21 cellular contexts compared by ENCODE assay signal in the genomic region with DNA sequence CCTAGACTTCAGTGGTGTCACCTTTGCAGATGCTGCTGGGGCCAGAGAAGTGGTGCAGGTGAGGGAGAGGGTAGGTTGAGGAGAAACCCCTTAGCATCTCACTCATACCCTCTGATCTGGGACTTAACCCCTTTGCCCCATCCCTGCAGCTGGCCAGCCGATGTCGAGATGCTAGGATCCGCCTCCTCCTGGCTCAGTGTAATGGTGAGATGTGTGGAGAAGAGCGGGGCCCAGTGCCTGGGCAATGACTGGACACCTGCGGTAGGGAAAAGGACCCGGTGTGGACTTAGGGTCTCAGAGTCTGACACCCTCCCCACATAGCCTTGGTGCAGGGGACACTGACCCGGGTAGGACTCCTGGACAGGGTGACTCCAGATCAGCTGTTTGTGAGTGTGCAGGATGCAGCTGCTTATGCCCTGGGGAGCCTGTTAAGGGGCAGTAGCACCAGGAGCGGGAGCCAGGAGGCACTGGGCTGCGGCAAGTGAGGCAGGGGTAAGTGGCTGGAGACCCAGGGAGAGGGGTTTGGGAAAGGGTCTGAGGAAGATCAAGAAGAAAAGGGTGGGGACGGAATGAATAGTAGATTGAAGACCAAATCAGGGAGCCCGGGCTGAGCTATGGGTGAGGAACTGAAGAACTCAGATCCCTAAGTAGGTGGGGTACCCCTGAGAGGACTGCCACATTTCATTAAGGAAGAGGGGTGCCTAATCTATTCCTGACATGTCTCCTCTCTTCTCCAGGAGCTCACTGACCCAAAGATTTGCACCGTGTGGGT. TPM values are rescaled to one million over a fixed set of nuclear protein-coding genes. Genes with fewer than 3 reads are reported as not detected.
A peak's percentile ranks its signal among the peaks of the same experiment; 100 is the strongest.
DNase-seq lines count a peak whose midpoint lies in the region; TF ChIP-seq lines count a peak whose summit lies in the region.
"Had no signal": no experiment of that assay in that cellular context is flagged by ENCODE, and none has a peak within 500 bp of the region (broad histone marks: within the 10 kb centered on the region; RNA-seq: fewer than 3 reads in every experiment).

No MANE protein-coding gene starts in this region.

- intact Hi-C loops in sigmoid colon (cut with DNase I): no loop called here
- intact Hi-C loops in vagina (cut with DNase I): no loop called here

- H3K9me3 ChIP-seq in SJSA1 (replicated peaks) (peaks cover 11% of the 10 kb centered on the region), sigmoid colon (no peaks in the 10 kb centered on the region), vagina (no peaks in the 10 kb centered on the region)
- H3K9me3 ChIP-seq: Caco-2 had no signal

- TF ChIP-seq CTCF in sigmoid colon (IDR thresholded peaks at IDR 0.05) (no peak), vagina (IDR thresholded peaks at IDR 0.05) (no peak)

- H3K27ac Mint-ChIP-seq in activated naive CD4-positive, alpha-beta T cell treated with anti-CD3 and anti-CD28 coated beads, Interleukin-2, amount 10 ng/mL, durations not matched to agents 7 days and 5 days: no peak overlapping the region
- H3K27ac Mint-ChIP-seq: B cell; CD4-positive, CD25-positive, alpha-beta regulatory T cell had no signal

- no peak overlapping the region for H3K4me3 Mint-ChIP-seq in activated naive CD4-positive, alpha-beta T cell treated with anti-CD3 and anti-CD28 coated beads, Interleukin-2, amount 10 ng/mL, durations not matched to agents 7 days and 5 days
- H3K4me3 Mint-ChIP-seq: B cell had no signal

- H3K4me1 ChIP-seq in SJSA1 (replicated peaks) (peaks cover 17% of the 10 kb centered on the region), sigmoid colon (peaks cover 0 to 25% (median 21%) of the 10 kb centered on the region in 4 donors), vagina (peaks cover 19% of the 10 kb centered on the region)
- H3K4me1 ChIP-seq: Caco-2 had no signal

- no peaks in the 10 kb centered on the region for H3K36me3 Mint-ChIP-seq in activated naive CD4-positive, alpha-beta T cell treated with anti-CD3 and anti-CD28 coated beads, Interleukin-2, amount 10 ng/mL, durations not matched to agents 7 days and 5 days
- H3K36me3 Mint-ChIP-seq: CD4-positive, CD25-positive, alpha-beta regulatory T cell had no signal

- peaks cover 28% of the 10 kb centered on the region for H3K4me1 Mint-ChIP-seq in activated naive CD4-positive, alpha-beta T cell treated with anti-CD3 and anti-CD28 coated beads, Interleukin-2, amount 10 ng/mL, durations not matched to agents 7 days and 5 days

- peaks cover 100% of the 10 kb centered on the region for H3K27me3 Mint-ChIP-seq in activated naive CD4-positive, alpha-beta T cell treated with anti-CD3 and anti-CD28 coated beads, Interleukin-2, amount 10 ng/mL, durations not matched to agents 7 days and 5 days

- H3K27me3 ChIP-seq in SJSA1 (replicated peaks) (peaks cover 40% of the 10 kb centered on the region), sigmoid colon (peaks cover 0 to 76% (median 11%) of the 10 kb centered on the region in 3 donors), vagina (no peaks in the 10 kb centered on the region)

- 67 to 73% methylated on average over 12 of the region's 12 CpGs for WGBS in sigmoid colon, 2 donors

- CTCF ChIA-PET in activated naive CD4-positive, alpha-beta T cell treated with anti-CD3 and anti-CD28 coated beads, Interleukin-2, amount 10 ng/mL, durations not matched to agents 7 days and 5 days (lab: Charles Lee): interaction anchor here (7.3 kb wide), 1 partner anchor 43 kb away, joined by 143 read pairs; no protein-coding TSS in a partner anchor

- TF ChIP-seq POLR2A in sigmoid colon (IDR thresholded peaks at IDR 0.05) (no peak), vagina (IDR thresholded peaks at IDR 0.05) (no peak)

- DNase-seq in activated naive CD4-positive, alpha-beta T cell treated with anti-CD3 and anti-CD28 coated beads, Interleukin-2, amount 10 ng/mL, durations not matched to agents 7 days and 5 days: peak; percentile 14
- no peak for DNase-seq in activated naive CD4-positive, alpha-beta T cell (lab: John Stamatoyannopoulos, UW)
- peak; percentile 81 to 96 for DNase-seq in SJSA1 (ENCODE audit: low read depth in 1 of 2, low spot score in 2 of 2)
- peak; percentile 48 for DNase-seq in islet precursor cell
- peak; percentile 32 for DNase-seq in sigmoid colon
- DNase-seq in vagina (ENCODE audit: extremely low spot score in 2 of 2): no peak
- DNase-seq in NCI-H1417 treated with DMSO at 0.1 percent for 48 hours (lab: John Stamatoyannopoulos, UW): no peak
- no peak for DNase-seq in NCI-H2196 (lab: John Stamatoyannopoulos, UW; ENCODE audit: unreplicated experiment)
- DNase-seq: Caco-2; CD4-positive, CD25-positive, alpha-beta regulatory T cell; DND-41; KBM-7; NCI-H1092; NCI-H1436 treated with DMSO at 0.1 percent for 48 hours; NCI-H2029; NCI-H226; NCI-H510A treated with DMSO at 0.1 percent for 48 hours; NCI-H774; NK-92 treated with Interleukin-12 subunit alpha and Interleukin-12 subunit beta, amount 100 ng/mL, for 24 hours had no signal

- peaks cover 48% of the 10 kb centered on the region for H3K36me3 ChIP-seq in SJSA1
- H3K36me3 ChIP-seq in sigmoid colon: peaks cover 0 to 22% (median 4%) of the 10 kb centered on the region in 4 donors
- no peaks in the 10 kb centered on the region for H3K36me3 ChIP-seq in vagina

- no peaks in the 10 kb centered on the region for H3K9me3 Mint-ChIP-seq in activated naive CD4-positive, alpha-beta T cell treated with anti-CD3 and anti-CD28 coated beads, Interleukin-2, amount 10 ng/mL, durations not matched to agents 7 days and 5 days

- H3K27ac ChIP-seq in SJSA1 (no peak overlapping the region), sigmoid colon (no peak overlapping the region), vagina (no peak overlapping the region)

- no peak for TF ChIP-seq EP300 in sigmoid colon (IDR thresholded peaks at IDR 0.05)

- H3K4me3 ChIP-seq in SJSA1: no peak overlapping the region
- no peak overlapping the region for H3K4me3 ChIP-seq in sigmoid colon
- H3K4me3 ChIP-seq in vagina: no peak overlapping the region
- H3K4me3 ChIP-seq: GM12878 had no signal

RNA-seq across cellular contexts. Expression of a gene that starts 7.6 kb away (rescaled TPM):
- total RNA-seq in SJSA1 (2014; rRNA removed; shearing (Covaris generic)): 841 and 950 TPM in 2 replicates
- total RNA-seq in sigmoid colon: 1 to 10 TPM in 3 of 4 donors, under 1 TPM in 1; 0.99 to 4.4 (median 3.3) TPM
- 1 to 10 TPM in 1 of 3 donors, not detected in 2; 2.7 TPM for polyA plus RNA-seq in sigmoid colon
- 7.6 TPM for total RNA-seq in vagina
- total RNA-seq: CD4-positive, CD25-positive, alpha-beta regulatory T cell had no signal
- polyA plus RNA-seq: CD4-positive, CD25-positive, alpha-beta regulatory T cell had no signal

RNA-seq across cellular contexts. Expression of a gene that starts 14.2 kb away (rescaled TPM):
- 107 and 145 TPM in 2 replicates for total RNA-seq in SJSA1 (2014; rRNA removed; shearing (Covaris generic))
- total RNA-seq in sigmoid colon: 100 to 1,000 TPM in 3 of 4 donors, 10 to 100 TPM in 1; 99.4 to 140 (median 113) TPM
- polyA plus RNA-seq in sigmoid colon: 10 to 100 TPM in 2 of 3 donors, 1 to 10 TPM in 1; 5.8 to 22.8 (median 18.2) TPM
- total RNA-seq in vagina: 28.7 TPM
- total RNA-seq: B cell had no signal
- polyA plus RNA-seq: CD4-positive, CD25-positive, alpha-beta regulatory T cell had no signal

RNA-seq across cellular contexts. Expression of a gene that starts 20.8 kb away (rescaled TPM):
- 187 and 286 TPM in 2 replicates for total RNA-seq in SJSA1 (2014; rRNA removed; shearing (Covaris generic))
- total RNA-seq in sigmoid colon (10 to 100 TPM; 42.9 to 68.4 (median 50.7) TPM), vagina (22.1 TPM)
- 10 to 100 TPM in 1 of 3 donors, 1 to 10 TPM in 2; 1.2 to 12.5 (median 8.4) TPM for polyA plus RNA-seq in sigmoid colon

RNA-seq across cellular contexts. Expression of a gene that starts 34.5 kb away (rescaled TPM):
- 544 and 654 TPM in 2 replicates for total RNA-seq in SJSA1 (2014; rRNA removed; shearing (Covaris generic))
- 10 to 100 TPM; 13.3 to 22.8 (median 18.4) TPM for total RNA-seq in sigmoid colon
- polyA plus RNA-seq in sigmoid colon: 10 to 100 TPM; 21.0 to 30.5 (median 28.6) TPM
- 16.7 TPM for total RNA-seq in vagina

Comparison
In these comparisons a context has a peak if more than half of its experiments do, and no peak if none do; other contexts are left out.
1. DNase-seq: peak in activated naive CD4-positive, alpha-beta T cell treated with anti-CD3 and anti-CD28 coated beads, Interleukin-2, amount 10 ng/mL, durations not matched to agents 7 days and 5 days (single experiment), SJSA1 (2 of 2), islet precursor cell (single experiment) and sigmoid colon (single experiment); none in activated naive CD4-positive, alpha-beta T cell (0 of 4), vagina (0 of 2), NCI-H1417 treated with DMSO at 0.1 percent for 48 hours (single experiment) and NCI-H2196 (single experiment).
2. RNA of a gene that starts 7.6 kb away (total RNA-seq): 841 to 950 TPM in SJSA1; 7.6 TPM in vagina (single experiment) and 0.99 to 4.4 TPM in sigmoid colon; every median in the first group is over 10 times any median in the second.